In the genomic region with DNA sequence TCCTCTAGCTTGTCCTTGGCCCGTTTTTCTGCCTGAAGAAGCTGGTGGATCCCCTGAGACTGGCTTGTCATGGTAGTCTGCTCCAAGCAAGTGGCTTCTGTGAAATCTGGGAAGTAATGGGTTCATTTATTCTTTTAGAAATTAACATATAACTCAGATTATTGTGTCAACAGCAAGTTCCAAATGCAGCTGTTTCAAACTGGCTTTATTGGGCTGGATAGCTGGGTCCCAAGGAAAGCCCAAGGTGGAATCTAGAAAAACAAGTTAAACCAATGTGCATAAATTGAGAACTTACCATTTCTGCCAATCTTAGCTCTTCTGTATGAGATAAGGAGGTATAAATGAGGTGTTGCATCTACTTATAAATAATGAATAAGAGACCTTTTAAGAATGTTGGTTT, we compare ENCODE assay signal across 18 cellular contexts. TPM values are rescaled to one million over a fixed set of nuclear protein-coding genes. Genes with fewer than 3 reads are reported as not detected.
DNase-seq lines count a peak whose midpoint lies in the region; ATAC-seq and TF ChIP-seq lines count a peak whose summit lies in the region.
"Had no signal": no experiment of that assay in that cellular context is flagged by ENCODE, and none has a peak within 500 bp of the region (broad histone marks: within the 10 kb centered on the region; RNA-seq: fewer than 3 reads in every experiment).

A gene with protein sequence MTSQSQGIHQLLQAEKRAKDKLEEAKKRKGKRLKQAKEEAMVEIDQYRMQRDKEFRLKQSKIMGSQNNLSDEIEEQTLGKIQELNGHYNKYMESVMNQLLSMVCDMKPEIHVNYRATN (minus strand): TSS at position 101 of the 400 bp plus-strand sequence. CDS start 30 bp downstream, at position 71.

- peaks cover 86% of the 10 kb centered on the region for H3K4me1 Mint-ChIP-seq in stimulated activated naive CD8-positive, alpha-beta T cell treated with anti-CD3 and anti-CD28 coated beads, Interleukin-15, Interleukin-2, amounts not matched to agents 100 ng/mL and 50 ng/mL, for 24 hours (ENCODE audit: low read depth)
- peaks cover 56% of the 10 kb centered on the region for H3K4me1 Mint-ChIP-seq in activated naive CD8-positive, alpha-beta T cell treated with anti-CD3 and anti-CD28 coated beads, Interleukin-2, amount 10 ng/mL, durations not matched to agents 7 days and 5 days

- no peaks in the 10 kb centered on the region for H3K9me3 ChIP-seq in OCI-LY1 (ENCODE audit: low read length)
- no peaks in the 10 kb centered on the region for H3K9me3 ChIP-seq in effector memory CD4-positive, alpha-beta T cell (ENCODE audit: control insufficient read depth, low read length)
- H3K9me3 ChIP-seq: SJSA1 had no signal

- peak within 1 kb of the TSS; percentile 87 for H3K27ac Mint-ChIP-seq in stimulated activated naive CD8-positive, alpha-beta T cell treated with anti-CD3 and anti-CD28 coated beads, Interleukin-15, Interleukin-2, amounts not matched to agents 100 ng/mL and 50 ng/mL, for 24 hours
- peak within 1 kb of the TSS; percentile 12 for H3K27ac Mint-ChIP-seq in activated naive CD8-positive, alpha-beta T cell treated with anti-CD3 and anti-CD28 coated beads, Interleukin-2, amount 10 ng/mL, durations not matched to agents 7 days and 5 days

- peaks cover 3% of the 10 kb centered on the region; the same call in 1 of the 2 replicates for H3K79me2 ChIP-seq in OCI-LY1 (ENCODE audit: insufficient read depth, low read length)

- peak within 1 kb of the TSS; percentile 9 for H3K4me3 ChIP-seq in OCI-LY1 (ENCODE audit: low read depth, low read length, poor library complexity, severe bottlenecking)
- H3K4me3 ChIP-seq in effector memory CD4-positive, alpha-beta T cell (ENCODE audit: insufficient read depth, low read depth, low read length, poor library complexity, severe bottlenecking) = no peak within 1 kb of the TSS
- H3K4me3 ChIP-seq: SJSA1 had no signal

- H3K36me3 Mint-ChIP-seq in stimulated activated naive CD8-positive, alpha-beta T cell treated with anti-CD3 and anti-CD28 coated beads, Interleukin-15, Interleukin-2, amounts not matched to agents 100 ng/mL and 50 ng/mL, for 24 hours (ENCODE audit: low read depth) = no peaks in the 10 kb centered on the region
- H3K36me3 Mint-ChIP-seq in activated naive CD8-positive, alpha-beta T cell treated with anti-CD3 and anti-CD28 coated beads, Interleukin-2, amount 10 ng/mL, durations not matched to agents 7 days and 5 days = peaks cover 7% of the 10 kb centered on the region
- H3K36me3 Mint-ChIP-seq: CD8-positive, alpha-beta memory T cell had no signal

- H3K36me3 ChIP-seq in OCI-LY1 (ENCODE audit: insufficient read depth, low read length) = 0 out of 2 replicates have a peak, but pooled peaks cover 3% of the 10 kb centered on the region
- no peaks in the 10 kb centered on the region for H3K36me3 ChIP-seq in effector memory CD4-positive, alpha-beta T cell (ENCODE audit: control insufficient read depth, insufficient read depth, low read length)
- H3K36me3 ChIP-seq: SJSA1 had no signal

- H3K27me3 Mint-ChIP-seq in stimulated activated naive CD8-positive, alpha-beta T cell treated with anti-CD3 and anti-CD28 coated beads, Interleukin-15, Interleukin-2, amounts not matched to agents 100 ng/mL and 50 ng/mL, for 24 hours = no peaks in the 10 kb centered on the region
- no peaks in the 10 kb centered on the region for H3K27me3 Mint-ChIP-seq in activated naive CD8-positive, alpha-beta T cell treated with anti-CD3 and anti-CD28 coated beads, Interleukin-2, amount 10 ng/mL, durations not matched to agents 7 days and 5 days
- H3K27me3 Mint-ChIP-seq: CD8-positive, alpha-beta memory T cell had no signal

- in situ Hi-C loops in GM13976 (cut with MboI; ENCODE audit: low sequenced_read_pairs, unreplicated experiment) = no loop called here

- H3K9me2 ChIP-seq in OCI-LY1 (ENCODE audit: low read depth, low read length) = no peaks in the 10 kb centered on the region

- no peak within 1 kb of the TSS for H2AFZ ChIP-seq in OCI-LY1 (ENCODE audit: low read length)

- TF ChIP-seq CTCF in OCI-LY1 (IDR thresholded peaks at IDR 0.05; ENCODE audit: low read length) (no peak), GM13976 (IDR thresholded peaks at IDR 0.05; ENCODE audit: borderline replicate concordance, control extremely low read depth, extremely low read depth, insufficient read depth, missing control alignments) (no peak)

- peak within 1 kb of the TSS; percentile 78; the same call in 1 of the 2 replicates for H3K4me2 ChIP-seq in OCI-LY1 (ENCODE audit: low read length)

- no peak for ATAC-seq in stimulated activated naive CD8-positive, alpha-beta T cell treated with anti-CD3 and anti-CD28 coated beads, Interleukin-15, Interleukin-2, amounts not matched to agents 100 U/mL and 50 U/mL, for 24 hours
- no peak for ATAC-seq in activated naive CD8-positive, alpha-beta T cell treated with anti-CD3 and anti-CD28 coated beads, Interleukin-2, amount 10 ng/mL, durations not matched to agents 7 days and 5 days (ENCODE audit: low read depth)

- H3F3A ChIP-seq in OCI-LY1 (ENCODE audit: insufficient read depth, low read length) = no peaks in the 10 kb centered on the region

- H3K4me3 Mint-ChIP-seq in stimulated activated naive CD8-positive, alpha-beta T cell treated with anti-CD3 and anti-CD28 coated beads, Interleukin-15, Interleukin-2, amounts not matched to agents 100 ng/mL and 50 ng/mL, for 24 hours = peak within 1 kb of the TSS; percentile 77
- no peak within 1 kb of the TSS for H3K4me3 Mint-ChIP-seq in activated naive CD8-positive, alpha-beta T cell treated with anti-CD3 and anti-CD28 coated beads, Interleukin-2, amount 10 ng/mL, durations not matched to agents 7 days and 5 days
- H3K4me3 Mint-ChIP-seq: CD8-positive, alpha-beta memory T cell had no signal

- no peaks in the 10 kb centered on the region for H4K20me1 ChIP-seq in OCI-LY1 (ENCODE audit: insufficient read depth, low read length)

- peak within 1 kb of the TSS; percentile 71; the same call in 1 of the 2 replicates for H3K9ac ChIP-seq in OCI-LY1 (ENCODE audit: low read length)

- no peaks in the 10 kb centered on the region for H3K9me3 Mint-ChIP-seq in stimulated activated naive CD8-positive, alpha-beta T cell treated with anti-CD3 and anti-CD28 coated beads, Interleukin-15, Interleukin-2, amounts not matched to agents 100 ng/mL and 50 ng/mL, for 24 hours
- H3K9me3 Mint-ChIP-seq in activated naive CD8-positive, alpha-beta T cell treated with anti-CD3 and anti-CD28 coated beads, Interleukin-2, amount 10 ng/mL, durations not matched to agents 7 days and 5 days = peaks cover 3% of the 10 kb centered on the region
- H3K9me3 Mint-ChIP-seq: CD8-positive, alpha-beta memory T cell had no signal

- H3K4me1 ChIP-seq in OCI-LY1 (ENCODE audit: insufficient read depth, low read length, severe bottlenecking) = peaks cover 90% of the 10 kb centered on the region
- H3K4me1 ChIP-seq in effector memory CD4-positive, alpha-beta T cell (ENCODE audit: control insufficient read depth, insufficient read depth, low read length, poor library complexity, severe bottlenecking) = no peaks in the 10 kb centered on the region
- H3K4me1 ChIP-seq: SJSA1 had no signal

- POLR2A ChIA-PET in activated naive CD8-positive, alpha-beta T cell treated with anti-CD3 and anti-CD28 coated beads, Interleukin-2, amount 10 ng/mL, durations not matched to agents 7 days and 5 days (lab: Charles Lee) = no interaction called here

- no peaks in the 10 kb centered on the region for H3K27me3 ChIP-seq in OCI-LY1 (ENCODE audit: insufficient read depth, low read length)
- H3K27me3 ChIP-seq in effector memory CD4-positive, alpha-beta T cell (replicated peaks; ENCODE audit: control insufficient read depth, insufficient read depth, low read length, poor library complexity, severe bottlenecking) = no peaks in the 10 kb centered on the region
- H3K27me3 ChIP-seq: SJSA1 had no signal

- no peak for DNase-seq in stimulated activated naive CD8-positive, alpha-beta T cell treated with anti-CD3 and anti-CD28 coated beads, Interleukin-15, Interleukin-2, amounts not matched to agents 100 U/mL and 50 U/mL, for 24 hours
- DNase-seq in activated naive CD8-positive, alpha-beta T cell treated with anti-CD3 and anti-CD28 coated beads, Interleukin-2, amount 10 ng/mL, durations not matched to agents 7 days and 5 days = no peak
- no peak for DNase-seq in activated CD8-positive, alpha-beta memory T cell treated with anti-CD3 and anti-CD28 coated beads, Interleukin-2, amount 50 U/mL, for 4 hours
- no peak for DNase-seq in GDM1 (lab: John Stamatoyannopoulos, UW)
- no peak for DNase-seq in GM13976 (ENCODE audit: low spot score)
- no peak for DNase-seq in effector memory CD4-positive, alpha-beta T cell
- DNase-seq: AML-193; CD8-positive, alpha-beta memory T cell; H7; MV-4-11; NCI-H1417 treated with DMSO at 0.1 percent for 48 hours; NCI-H2029 treated with DMSO at 0.1 percent for 48 hours; NCI-H510A had no signal

- peak within 1 kb of the TSS; percentile 92 for H3K27ac ChIP-seq in OCI-LY1 (ENCODE audit: low read depth, low read length, poor library complexity, severe bottlenecking)
- H3K27ac ChIP-seq in effector memory CD4-positive, alpha-beta T cell (ENCODE audit: insufficient read depth, low read length, poor library complexity, severe bottlenecking) = no peak within 1 kb of the TSS
- H3K27ac ChIP-seq: SJSA1 had no signal

RNA-seq across cellular contexts. Expression of the gene that starts here (rescaled TPM):
- total RNA-seq in activated naive CD8-positive, alpha-beta T cell treated with anti-CD3 and anti-CD28 coated beads, Interleukin-2, amount 10 ng/mL, durations not matched to agents 7 days and 5 days = not detected
- total RNA-seq: CD8-positive, alpha-beta memory T cell; Daoy; H7; RPMI7951; SJSA1 had no signal
